Comparison of ENCODE assay signal across 10 cellular contexts in the genomic region with DNA sequence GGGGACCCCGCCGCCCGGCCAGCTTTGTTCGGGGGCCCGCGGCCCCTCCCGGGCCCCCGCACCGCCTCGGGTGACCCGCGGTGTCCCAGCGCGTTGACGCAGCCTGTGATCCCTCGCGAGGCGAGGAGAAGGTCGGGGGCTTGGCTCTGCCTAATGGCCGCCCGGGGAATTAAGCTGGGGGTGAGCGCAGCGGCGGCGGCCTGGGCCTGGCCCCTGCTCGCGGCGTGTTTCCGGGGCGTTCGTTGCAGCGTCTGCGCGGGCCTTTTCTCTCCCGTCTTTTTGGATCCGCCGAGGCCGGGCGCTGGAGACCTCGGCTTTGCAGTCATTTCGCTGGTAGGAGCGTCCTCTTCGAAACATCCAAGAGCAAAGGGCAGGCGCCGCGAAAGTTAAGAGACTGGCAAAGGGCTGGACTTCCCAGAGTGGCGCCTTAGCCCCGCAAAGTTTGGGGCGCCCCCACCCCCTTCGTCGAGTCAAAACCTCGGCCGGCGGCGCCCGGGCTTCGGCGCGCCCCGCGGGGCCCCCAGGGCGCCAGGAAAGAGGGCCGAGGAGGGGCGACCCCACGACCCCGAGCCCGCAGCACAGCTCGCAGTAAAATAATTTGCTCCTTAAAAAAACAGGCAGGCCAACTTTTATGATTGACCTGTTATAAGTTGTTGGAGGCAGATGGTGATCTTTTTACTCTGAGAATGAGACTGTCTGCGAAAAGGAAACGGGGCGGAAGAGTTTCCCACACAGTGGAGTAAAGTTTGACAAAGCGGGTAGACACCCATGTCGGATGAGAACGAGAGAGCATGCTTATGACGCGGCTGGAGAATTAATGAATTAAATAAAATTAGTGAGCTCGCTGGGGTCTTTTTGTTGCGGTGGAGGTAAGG. TPM values are rescaled to one million over a fixed set of nuclear protein-coding genes. Genes with fewer than 3 reads are reported as not detected.
DNase-seq lines count a peak whose midpoint lies in the region; ATAC-seq lines count a peak whose summit lies in the region.
"Had no signal": no experiment of that assay in that cellular context is flagged by ENCODE, and none has a peak within 500 bp of the region (broad histone marks: within the 10 kb centered on the region; RNA-seq: fewer than 3 reads in every experiment).

No MANE protein-coding gene starts in this region.

- H3K27me3 ChIP-seq in iPS-18a (ENCODE audit: control insufficient read depth, insufficient read depth, low read length): peaks cover 61% of the 10 kb centered on the region

- H3K36me3 Mint-ChIP-seq in activated CD4-positive, alpha-beta T cell treated with anti-CD3 and anti-CD28 coated beads, Interleukin-2, amount 10 ng/mL, durations not matched to agents 24 days and 14 days (ENCODE audit: low read depth): peaks cover 11% of the 10 kb centered on the region

- peaks cover 10% of the 10 kb centered on the region for H3K4me1 Mint-ChIP-seq in activated CD4-positive, alpha-beta T cell treated with anti-CD3 and anti-CD28 coated beads, Interleukin-2, amount 10 ng/mL, durations not matched to agents 24 days and 14 days

- peaks cover 65% of the 10 kb centered on the region for H3K27me3 Mint-ChIP-seq in activated CD4-positive, alpha-beta T cell treated with anti-CD3 and anti-CD28 coated beads, Interleukin-2, amount 10 ng/mL, durations not matched to agents 24 days and 14 days

- peak overlapping the region; percentile 21 for H3K27ac ChIP-seq in iPS-18a (ENCODE audit: low read length)

- H3K4me3 ChIP-seq in iPS-18a (ENCODE audit: low read length): peak overlapping the region; percentile 81

- no peak overlapping the region for H3K4me3 Mint-ChIP-seq in activated CD4-positive, alpha-beta T cell treated with anti-CD3 and anti-CD28 coated beads, Interleukin-2, amount 10 ng/mL, durations not matched to agents 24 days and 14 days

- peak overlapping the region; percentile 64 for H3K27ac Mint-ChIP-seq in activated CD4-positive, alpha-beta T cell treated with anti-CD3 and anti-CD28 coated beads, Interleukin-2, amount 10 ng/mL, durations not matched to agents 24 days and 14 days

- no peaks in the 10 kb centered on the region for H3K36me3 ChIP-seq in iPS-18a (ENCODE audit: control insufficient read depth, low read depth, low read length)

- H3K9me3 Mint-ChIP-seq in activated CD4-positive, alpha-beta T cell treated with anti-CD3 and anti-CD28 coated beads, Interleukin-2, amount 10 ng/mL, durations not matched to agents 24 days and 14 days: peaks cover 12% of the 10 kb centered on the region

- peaks cover 51% of the 10 kb centered on the region for H3K4me1 ChIP-seq in iPS-18a (ENCODE audit: control insufficient read depth, low read depth, low read length)

- intact Hi-C loops in activated CD4-positive, alpha-beta T cell treated with anti-CD3 and anti-CD28 coated beads, Interleukin-2, amount 10 ng/mL, durations not matched to agents 24 days and 14 days (cut with micrococcal nuclease): no loop called here

- no peaks in the 10 kb centered on the region for H3K9me3 ChIP-seq in iPS-18a (ENCODE audit: control insufficient read depth, low read depth, low read length)

- no peak for DNase-seq in activated CD4-positive, alpha-beta T cell treated with anti-CD3 and anti-CD28 coated beads, Interleukin-2, amount 10 ng/mL, durations not matched to agents 24 days and 14 days
- no peak for DNase-seq in activated CD4-positive, alpha-beta T cell treated with anti-CD3 and anti-CD28 coated beads for 4 hours
- DNase-seq in activated T-cell treated with anti-CD3 and anti-CD28 coated beads, Interleukin-2, amount 50 U/mL, for 48 hours: peak; percentile 33 to 40
- DNase-seq in stimulated activated naive CD8-positive, alpha-beta T cell treated with anti-CD3 and anti-CD28 coated beads, Interleukin-15, Interleukin-2, amounts not matched to agents 100 U/mL and 50 U/mL, for 24 hours: peak; percentile 11
- DNase-seq in HT-29 (ENCODE audit: low spot score): no peak
- DNase-seq: stimulated activated CD4-positive, alpha-beta T cell treated with anti-CD3 and anti-CD28 coated beads, Interleukin-4, amount 100 ng/mL, for 24 hours had no signal

- peak overlapping the region; percentile 77 for H3K9ac ChIP-seq in iPS-18a (ENCODE audit: low read length)

- no peak for ATAC-seq in stimulated activated naive CD8-positive, alpha-beta T cell treated with anti-CD3 and anti-CD28 coated beads, Interleukin-15, Interleukin-2, amounts not matched to agents 100 U/mL and 50 U/mL, for 24 hours
- ATAC-seq in GM18867 (IDR thresholded peaks at IDR 0.05; ENCODE audit: unreplicated experiment) (no peak), GM19467 (IDR thresholded peaks at IDR 0.05; ENCODE audit: unreplicated experiment) (no peak)

RNA-seq across cellular contexts. Expression of a gene that starts 1.4 kb away (rescaled TPM):
- not detected in 2 replicates for total RNA-seq in activated CD4-positive, alpha-beta T cell treated with anti-CD3 and anti-CD28 coated beads, Interleukin-2, amount 10 ng/mL, durations not matched to agents 24 days and 14 days
- total RNA-seq in HT-29 (2014; rRNA removed; shearing (Covaris generic)): not detected in 2 replicates
- total RNA-seq: lung microvascular endothelial cell had no signal

Comparison
In these comparisons a context has a peak if more than half of its experiments do, and no peak if none do; other contexts are left out.
1. DNase-seq: peak in activated T-cell treated with anti-CD3 and anti-CD28 coated beads, Interleukin-2, amount 50 U/mL, for 48 hours (2 of 2) and stimulated activated naive CD8-positive, alpha-beta T cell treated with anti-CD3 and anti-CD28 coated beads, Interleukin-15, Interleukin-2, amounts not matched to agents 100 U/mL and 50 U/mL, for 24 hours (single experiment); none in activated CD4-positive, alpha-beta T cell treated with anti-CD3 and anti-CD28 coated beads, Interleukin-2, amount 10 ng/mL, durations not matched to agents 24 days and 14 days (single experiment), activated CD4-positive, alpha-beta T cell treated with anti-CD3 and anti-CD28 coated beads for 4 hours (0 of 2) and HT-29 (single experiment).